1 cellular context compared by ENCODE assay signal in genomic region chr13:94992277-94992989, GRCh38.
TF ChIP-seq lines count a peak whose summit lies in the region.

No MANE protein-coding gene starts in this region.

TF ChIP-seq in SK-N-SH, 30 proteins besides CTCF, POLR2A, EP300 and RAD21 (continued from another document):
- no peak for TF ChIP-seq REST (IDR thresholded peaks at IDR 0.05; ENCODE audit: low read depth, low read length)
- TF ChIP-seq SMC3 (IDR thresholded peaks at IDR 0.05; ENCODE audit: low read depth, low read length): no peak
